Comparison of ENCODE assay signal across 1 cellular context in genomic region chr6:6300383-6300782, GRCh38. TPM values are rescaled to one million over a fixed set of nuclear protein-coding genes. Genes with fewer than 3 reads are reported as not detected.
"Had no signal": no experiment of that assay in that cellular context is flagged by ENCODE, and none has a peak within 500 bp of the region (broad histone marks: within the 10 kb centered on the region; RNA-seq: fewer than 3 reads in every experiment).

No MANE protein-coding gene starts in this region.

RNA-seq across cellular contexts. Expression of gene F13A1, which starts 20.1 kb away (rescaled TPM):
- total RNA-seq: GM23248 had no signal
- polyA plus RNA-seq: GM23248 had no signal
